8 cellular contexts compared by ENCODE assay signal in the genomic region with DNA sequence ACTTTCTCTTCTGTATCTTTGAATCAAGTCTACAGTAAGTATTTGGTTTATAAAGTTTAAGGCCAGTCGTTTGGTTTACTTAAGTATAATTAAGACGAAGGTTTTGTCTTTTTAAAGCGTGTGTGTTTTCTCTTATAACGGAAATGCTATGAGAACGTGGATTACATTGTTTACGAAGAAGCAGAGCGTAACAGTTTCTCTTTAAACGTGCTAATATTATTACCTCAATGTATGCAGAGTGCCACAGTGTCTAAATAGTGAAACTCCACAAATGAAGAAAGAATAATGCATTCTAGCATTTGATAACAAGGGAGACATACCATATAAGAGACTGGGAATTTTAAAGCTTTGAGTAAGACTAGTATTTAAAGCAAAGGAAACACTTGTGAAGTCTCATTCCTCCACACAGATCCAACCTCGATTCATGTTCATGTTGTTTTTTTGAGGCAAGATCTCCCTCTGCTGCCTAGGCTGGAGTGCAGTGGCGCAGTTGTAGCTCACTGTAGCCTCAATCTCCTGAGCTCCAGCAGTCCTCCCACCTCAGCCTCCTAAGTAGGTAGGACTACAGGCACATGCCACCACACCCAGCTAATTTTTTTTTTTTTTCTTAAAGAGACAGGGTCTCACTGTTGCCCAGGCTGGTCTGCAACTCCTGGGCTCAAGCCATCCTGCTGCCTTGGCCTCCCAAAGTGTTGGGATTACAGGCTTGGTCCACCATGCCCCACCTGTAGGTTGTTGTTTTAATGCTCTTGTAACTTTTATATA. TPM values are rescaled to one million over a fixed set of nuclear protein-coding genes. Genes with fewer than 3 reads are reported as not detected.
DNase-seq lines count a peak whose midpoint lies in the region; ATAC-seq, FAIRE-seq and TF ChIP-seq lines count a peak whose summit lies in the region.

No MANE protein-coding gene starts in this region.

- H3K4me1 Mint-ChIP-seq in memory B cell: peaks cover 19% of the 10 kb centered on the region

- H3K9ac ChIP-seq in SU-DHL-6 (ENCODE audit: low read length): peak overlapping the region; percentile 74

- H3K9me3 ChIP-seq in HEK293 (ENCODE audit: control insufficient read depth, insufficient read depth, low read depth, low read length) (no peaks in the 10 kb centered on the region), SU-DHL-6 (ENCODE audit: insufficient read depth, low read length) (no peaks in the 10 kb centered on the region)

- ATAC-seq in memory B cell (ENCODE audit: low read depth): no peak
- no peak for ATAC-seq in HG03571 (IDR thresholded peaks at IDR 0.05; ENCODE audit: unreplicated experiment)

- H3K4me3 ChIP-seq in BJ (ENCODE audit: low read depth, low read length) (peak overlapping the region; percentile 64), HEK293 (ENCODE audit: low read depth, low read length) (peak overlapping the region; percentile 67), SU-DHL-6 (ENCODE audit: insufficient read depth, low read length, poor library complexity, severe bottlenecking) (peak overlapping the region; percentile 90), bronchial epithelial cell (ENCODE audit: low read depth, low read length) (peak overlapping the region; percentile 59)

- H3K27me3 ChIP-seq in BJ (ENCODE audit: control insufficient read depth, insufficient read depth, low read length): no peaks in the 10 kb centered on the region
- H3K27me3 ChIP-seq in SU-DHL-6 (ENCODE audit: low read length): 0 out of 2 replicates have a peak, but pooled peaks cover under 1% of the 10 kb centered on the region
- no peaks in the 10 kb centered on the region for H3K27me3 ChIP-seq in bronchial epithelial cell (ENCODE audit: control insufficient read depth, insufficient read depth, low read length)

- TF ChIP-seq CTCF in BJ (IDR thresholded peaks at IDR 0.05; ENCODE audit: insufficient read depth, low read depth, low read length) (no peak), HEK293 (tag by site-specific recombination; IDR thresholded peaks at IDR 0.05) (peak; percentile 46; the same call in 1 of the 2 replicates), SU-DHL-6 (IDR thresholded peaks at IDR 0.05; ENCODE audit: insufficient read depth, low read length, poor library complexity, severe bottlenecking) (peak; percentile 41), bronchial epithelial cell (IDR thresholded peaks at IDR 0.05; ENCODE audit: insufficient read depth, low read length, severe bottlenecking) (peak; percentile 24)

- H3F3A ChIP-seq in SU-DHL-6 (ENCODE audit: insufficient read depth): peaks cover 21% of the 10 kb centered on the region

- no peak for DNase-seq in BJ (ENCODE audit: low read depth)
- DNase-seq in bronchial epithelial cell (ENCODE audit: low read depth): peak; percentile 47
- no peak for DNase-seq in memory B cell (ENCODE audit: low spot score in 2 of 2)
- peak; percentile 38 for DNase-seq in superior temporal gyrus (ENCODE audit: extremely low spot score)
- no peak for DNase-seq in HuH-7.5 (ENCODE audit: low spot score)

- H3K4me3 Mint-ChIP-seq in memory B cell: peak overlapping the region; percentile 90

- CTCF ChIA-PET in BJ (lab: Yijun Ruan, JAX): interaction anchor here (0.7 to 1.5 kb wide), 6 partner anchors 9 to 216 kb away, joined by 3 to 5 read pairs (median 3); no protein-coding TSS in a partner anchor
- CTCF ChIA-PET in HEK293 (lab: Yijun Ruan, JAX): interaction anchor here (0.7 to 2.9 kb wide), 13 partner anchors 14 to 278 kb away, joined by 3 to 28 read pairs (median 3); a partner anchor contains a TSS

- no peaks in the 10 kb centered on the region for H3K9me2 ChIP-seq in SU-DHL-6 (replicated peaks; ENCODE audit: insufficient read depth, low read length)

- H4K20me1 ChIP-seq in SU-DHL-6 (ENCODE audit: low read depth, low read length): 0 out of 2 replicates have a peak, but pooled peaks cover 2% of the 10 kb centered on the region

- H3K27ac ChIP-seq in HEK293 (ENCODE audit: extremely low read depth, low read depth, low read length): no peak overlapping the region
- peak overlapping the region; percentile 51 for H3K27ac ChIP-seq in SU-DHL-6 (ENCODE audit: low read depth, low read length)

- peak overlapping the region; percentile 92 for H3K27ac Mint-ChIP-seq in memory B cell

- H3K4me2 ChIP-seq in SU-DHL-6 (ENCODE audit: low read depth, low read length, poor library complexity, severe bottlenecking): peak overlapping the region; percentile 95

- no peak overlapping the region for H2AFZ ChIP-seq in SU-DHL-6 (ENCODE audit: low read depth, low read length, severe bottlenecking)

- H3K4me1 ChIP-seq in HEK293 (ENCODE audit: control insufficient read depth, insufficient read depth, low read length): no peaks in the 10 kb centered on the region

- no peaks in the 10 kb centered on the region for H3K27me3 Mint-ChIP-seq in memory B cell

- H3K36me3 ChIP-seq in BJ (ENCODE audit: control insufficient read depth, insufficient read depth, low read length) (no peaks in the 10 kb centered on the region), HEK293 (ENCODE audit: control insufficient read depth in 2 of 2, insufficient read depth in 1 of 2, low read length in 2 of 2) (peaks cover 0 to 5% of the 10 kb centered on the region in 2 experiments; a peak in 2 of 3 replicates), SU-DHL-6 (ENCODE audit: low read length) (no peaks in the 10 kb centered on the region), bronchial epithelial cell (ENCODE audit: control insufficient read depth, insufficient read depth, low read length) (no peaks in the 10 kb centered on the region)

- POLR2A ChIA-PET in BJ (lab: Charles Lee): interaction anchor here (0.7 kb wide), 2 partner anchors 19 to 109 kb away, joined by 5 to 8 read pairs; no protein-coding TSS in a partner anchor
- POLR2A ChIA-PET in HEK293 (lab: Yijun Ruan, JAX): interaction anchor here (1.5 kb wide), 1 partner anchor 98 kb away, joined by 4 read pairs; a partner anchor contains a TSS

- FAIRE-seq in bronchial epithelial cell (lab: Jason Lieb, UNC): no peak

- H3K9me3 Mint-ChIP-seq in memory B cell: no peaks in the 10 kb centered on the region

- peaks cover 3% of the 10 kb centered on the region for H3K36me3 Mint-ChIP-seq in memory B cell

- H3K79me2 ChIP-seq in SU-DHL-6 (ENCODE audit: insufficient read depth, low read length): peaks cover 58% of the 10 kb centered on the region

TF ChIP-seq in HEK293, 187 proteins besides CTCF, POLR2A, EP300 and RAD21 (continues in another document):
- peak; percentile 61; the same call in 1 of the 2 replicates for TF ChIP-seq SCRT2 (tag by site-specific recombination; IDR thresholded peaks at IDR 0.05)
- TF ChIP-seq SP3 (tag by site-specific recombination; IDR thresholded peaks at IDR 0.05): peak; percentile 29; the same call in 1 of the 2 replicates
- peak; percentile 33; the same call in 1 of the 2 replicates for TF ChIP-seq SCRT1 (tag by site-specific recombination; IDR thresholded peaks at IDR 0.05; ENCODE audit: borderline replicate concordance)
- no peak for TF ChIP-seq ZNF324 (tag by site-specific recombination; IDR thresholded peaks at IDR 0.05)
- TF ChIP-seq, protein P1, sequence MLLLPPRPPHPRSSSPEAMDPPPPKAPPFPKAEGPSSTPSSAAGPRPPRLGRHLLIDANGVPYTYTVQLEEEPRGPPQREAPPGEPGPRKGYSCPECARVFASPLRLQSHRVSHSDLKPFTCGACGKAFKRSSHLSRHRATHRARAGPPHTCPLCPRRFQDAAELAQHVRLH (tag by site-specific recombination; IDR thresholded peaks at IDR 0.05): no peak
- TF ChIP-seq, protein P2, sequence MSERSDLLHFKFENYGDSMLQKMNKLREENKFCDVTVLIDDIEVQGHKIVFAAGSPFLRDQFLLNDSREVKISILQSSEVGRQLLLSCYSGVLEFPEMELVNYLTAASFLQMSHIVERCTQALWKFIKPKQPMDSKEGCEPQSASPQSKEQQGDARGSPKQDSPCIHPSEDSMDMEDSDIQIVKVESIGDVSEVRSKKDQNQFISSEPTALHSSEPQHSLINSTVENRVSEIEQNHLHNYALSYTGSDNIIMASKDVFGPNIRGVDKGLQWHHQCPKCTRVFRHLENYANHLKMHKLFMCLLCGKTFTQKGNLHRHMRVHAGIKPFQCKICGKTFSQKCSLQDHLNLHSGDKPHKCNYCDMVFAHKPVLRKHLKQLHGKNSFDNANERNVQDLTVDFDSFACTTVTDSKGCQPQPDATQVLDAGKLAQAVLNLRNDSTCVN (tag by site-specific recombination; optimal IDR thresholded peaks at IDR 0.05): peak; percentile 2
- peak; percentile 31; the same call in 1 of the 2 replicates for TF ChIP-seq KLF9 (tag by site-specific recombination; IDR thresholded peaks at IDR 0.05; ENCODE audit: low read depth)
- peak; percentile 44; the same call in 1 of the 2 replicates for TF ChIP-seq ZBTB17 (tag by site-specific recombination; IDR thresholded peaks at IDR 0.05)
- peak; percentile 46 for TF ChIP-seq ZNF654 (tag by site-specific recombination; IDR thresholded peaks at IDR 0.05; ENCODE audit: low read depth)
- peak; percentile 18; the same call in 1 of the 2 replicates for TF ChIP-seq ZBTB8A (tag by site-specific recombination; IDR thresholded peaks at IDR 0.05)
- TF ChIP-seq IKZF3 (tag by site-specific recombination; IDR thresholded peaks at IDR 0.05): no peak
- TF ChIP-seq, protein P3, sequence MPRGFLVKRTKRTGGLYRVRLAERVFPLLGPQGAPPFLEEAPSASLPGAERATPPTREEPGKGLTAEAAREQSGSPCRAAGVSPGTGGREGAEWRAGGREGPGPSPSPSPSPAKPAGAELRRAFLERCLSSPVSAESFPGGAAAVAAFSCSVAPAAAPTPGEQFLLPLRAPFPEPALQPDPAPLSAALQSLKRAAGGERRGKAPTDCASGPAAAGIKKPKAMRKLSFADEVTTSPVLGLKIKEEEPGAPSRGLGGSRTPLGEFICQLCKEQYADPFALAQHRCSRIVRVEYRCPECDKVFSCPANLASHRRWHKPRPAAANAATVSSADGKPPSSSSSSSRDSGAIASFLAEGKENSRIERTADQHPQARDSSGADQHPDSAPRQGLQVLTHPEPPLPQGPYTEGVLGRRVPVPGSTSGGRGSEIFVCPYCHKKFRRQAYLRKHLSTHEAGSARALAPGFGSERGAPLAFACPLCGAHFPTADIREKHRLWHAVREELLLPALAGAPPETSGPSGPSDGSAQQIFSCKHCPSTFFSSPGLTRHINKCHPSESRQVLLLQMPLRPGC (tag by site-specific recombination; IDR thresholded peaks at IDR 0.05): peak; percentile 78

RNA-seq across cellular contexts. Expression of a gene that starts 1.6 kb away (rescaled TPM):
- polyA plus RNA-seq in BJ (2011; rRNA removed): 2.0 and 2.5 TPM in 2 replicates
- 2.4 and 3.9 TPM in 2 replicates for polyA minus RNA-seq in BJ (2011; rRNA and poly(A)+ RNA removed)
- 2.6 and 2.9 TPM in 2 replicates for total RNA-seq in bronchial epithelial cell

RNA-seq across cellular contexts. Expression of a gene that starts 47.3 kb away (rescaled TPM):
- 66.5 and 71.6 TPM in 2 replicates for polyA plus RNA-seq in BJ (2011; rRNA removed)
- 29.0 and 33.3 TPM in 2 replicates for polyA minus RNA-seq in BJ (2011; rRNA and poly(A)+ RNA removed)
- total RNA-seq in bronchial epithelial cell: 34.2 and 37.6 TPM in 2 replicates

Comparison
In these comparisons a context has a peak if more than half of its experiments do, and no peak if none do; other contexts are left out.
1. DNase-seq: peak in bronchial epithelial cell (single experiment) and superior temporal gyrus (single experiment); none in BJ (single experiment), memory B cell (0 of 2) and HuH-7.5 (single experiment).
2. Peak in every context shown above with its lines, with median percentiles within 50 percentile points of each other: H3K4me3 ChIP-seq.